24 cellular contexts compared by ENCODE assay signal in the genomic region with DNA sequence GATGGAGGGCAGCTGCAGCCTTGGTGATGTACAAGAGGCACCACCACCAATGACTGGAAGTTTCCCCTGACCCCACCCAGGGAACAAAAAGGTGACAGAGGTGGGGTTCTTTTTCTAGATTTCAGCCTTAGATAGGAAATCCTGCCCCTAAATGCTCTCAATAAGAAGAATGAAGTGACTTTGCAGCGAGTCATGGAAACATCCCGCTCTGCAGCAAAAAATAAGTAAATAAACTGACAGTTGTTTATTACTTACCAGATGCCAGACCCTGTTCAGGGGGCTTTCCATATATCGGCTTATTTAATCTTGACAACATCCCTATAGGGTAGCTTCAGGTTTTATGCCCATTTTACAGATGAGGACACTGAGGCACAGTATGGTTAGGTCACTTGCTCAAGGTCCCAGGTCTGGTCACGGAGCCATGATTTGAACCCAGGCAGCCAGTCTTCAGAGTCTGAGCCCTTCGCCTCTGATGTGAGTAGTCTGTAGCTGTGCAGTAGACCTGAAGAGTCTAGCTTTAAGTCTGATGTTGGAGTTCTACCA. TPM values are rescaled to one million over a fixed set of nuclear protein-coding genes. Genes with fewer than 3 reads are reported as not detected.
"Had no signal": no experiment of that assay in that cellular context is flagged by ENCODE, and none has a peak within 500 bp of the region (broad histone marks: within the 10 kb centered on the region; RNA-seq: fewer than 3 reads in every experiment).

No MANE protein-coding gene starts in this region.

- H3K9me3 ChIP-seq: ascending aorta, body of pancreas, Peyer's patch, SJCRH30, SK-N-SH had no signal

- H3K9ac ChIP-seq: SK-N-SH had no signal

- H3K4me1 ChIP-seq: Peyer's patch, SJCRH30 had no signal

- H3K27me3 ChIP-seq: ascending aorta, body of pancreas, Peyer's patch, SJCRH30 had no signal

- H3K27ac ChIP-seq: RWPE1, SJCRH30 had no signal

- DNase-seq: activated CD4-positive, alpha-beta T cell treated with anti-CD3 and anti-CD28 coated beads for 48 hours; activated CD4-positive, alpha-beta T cell treated with anti-CD3 and anti-CD28 coated beads, Interleukin-2, amount 50 U/mL, for 4 hours; activated CD4-positive, CD25-positive, alpha-beta regulatory T cell treated with anti-CD3 and anti-CD28 coated beads, Interleukin-2, amount 50 U/mL, for 72 hours; activated CD8-positive, alpha-beta memory T cell treated with anti-CD3 and anti-CD28 coated beads, Interleukin-2, amount 50 U/mL, for 48 hours; activated CD8-positive, alpha-beta T cell treated with anti-CD3 and anti-CD28 coated beads, Interleukin-2, amount 10 ng/mL, durations not matched to agents 7 days and 5 days; activated naive CD4-positive, alpha-beta T cell; activated T-cell treated with anti-CD3 and anti-CD28 coated beads, Interleukin-2, amount 50 U/mL, for 1 hour; body of pancreas; KG1; NCI-H1092; NCI-H1417; NCI-H1930; NCI-H2107; NCI-H345; NCI-H510A; NCI-H82; Peyer's patch; Right ventricle myocardium superior; SJCRH30; SK-N-SH had no signal

- H3K4me3 ChIP-seq: ascending aorta, body of pancreas, Peyer's patch, SJCRH30 had no signal

- ATAC-seq: activated CD8-positive, alpha-beta T cell treated with anti-CD3 and anti-CD28 coated beads, Interleukin-2, amount 10 ng/mL, durations not matched to agents 7 days and 5 days; body of pancreas had no signal

- H3K9me2 ChIP-seq: SK-N-SH had no signal

- H3K4me2 ChIP-seq: SK-N-SH had no signal

RNA-seq across cellular contexts. Expression of a gene that starts 49.6 kb away (rescaled TPM):
- total RNA-seq: bronchial epithelial cell, MCF 10A, SJCRH30 had no signal
